2 cellular contexts compared by ENCODE assay signal in the genomic region with DNA sequence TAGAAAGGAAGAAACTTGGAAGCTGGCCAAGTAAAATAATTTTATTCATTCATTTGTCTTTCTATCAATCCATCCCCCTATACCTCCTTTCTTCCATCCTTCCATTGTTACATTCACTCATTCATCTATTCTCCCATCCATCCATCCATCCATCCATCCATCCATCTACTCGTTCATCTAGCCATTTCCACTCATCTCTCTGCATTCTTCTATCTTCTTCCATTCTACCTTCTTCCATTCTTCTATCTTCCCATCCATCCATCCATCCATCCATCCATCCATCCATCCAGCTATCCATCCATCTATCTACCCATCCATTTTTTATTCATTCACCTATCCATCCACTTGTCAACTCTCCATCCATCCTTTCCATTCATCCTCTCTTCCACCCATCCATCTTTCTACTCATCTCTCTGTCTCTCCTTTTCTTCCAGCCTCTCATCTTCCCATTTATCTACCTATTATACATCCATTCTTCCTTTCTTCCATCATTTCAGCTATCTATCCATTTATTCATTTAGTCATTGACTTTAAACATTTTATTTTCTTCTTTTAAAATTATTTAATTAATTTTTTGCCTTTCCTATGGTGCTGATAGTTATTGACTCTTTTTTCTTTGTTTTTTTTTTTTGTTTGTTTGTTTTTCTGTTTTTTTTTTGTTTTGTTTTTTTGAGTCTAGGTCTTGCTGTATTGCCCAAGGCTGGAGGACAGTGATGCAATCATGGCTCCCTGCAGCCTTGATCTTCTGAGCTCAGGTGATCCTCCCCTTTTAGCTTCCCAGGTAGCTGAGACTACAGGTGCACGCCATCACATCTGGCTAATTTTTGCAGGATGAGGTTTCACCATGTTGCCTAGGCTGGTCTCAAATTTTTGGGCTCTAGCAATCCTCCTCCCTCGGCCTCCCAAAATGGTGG.
A peak's percentile ranks its signal among the peaks of the same experiment; 100 is the strongest.
TF ChIP-seq lines count a peak whose summit lies in the region.

No MANE protein-coding gene starts in this region.

TF ChIP-seq in GM12878, 131 proteins besides CTCF, POLR2A, EP300 and RAD21:
- TF ChIP-seq, protein P1, sequence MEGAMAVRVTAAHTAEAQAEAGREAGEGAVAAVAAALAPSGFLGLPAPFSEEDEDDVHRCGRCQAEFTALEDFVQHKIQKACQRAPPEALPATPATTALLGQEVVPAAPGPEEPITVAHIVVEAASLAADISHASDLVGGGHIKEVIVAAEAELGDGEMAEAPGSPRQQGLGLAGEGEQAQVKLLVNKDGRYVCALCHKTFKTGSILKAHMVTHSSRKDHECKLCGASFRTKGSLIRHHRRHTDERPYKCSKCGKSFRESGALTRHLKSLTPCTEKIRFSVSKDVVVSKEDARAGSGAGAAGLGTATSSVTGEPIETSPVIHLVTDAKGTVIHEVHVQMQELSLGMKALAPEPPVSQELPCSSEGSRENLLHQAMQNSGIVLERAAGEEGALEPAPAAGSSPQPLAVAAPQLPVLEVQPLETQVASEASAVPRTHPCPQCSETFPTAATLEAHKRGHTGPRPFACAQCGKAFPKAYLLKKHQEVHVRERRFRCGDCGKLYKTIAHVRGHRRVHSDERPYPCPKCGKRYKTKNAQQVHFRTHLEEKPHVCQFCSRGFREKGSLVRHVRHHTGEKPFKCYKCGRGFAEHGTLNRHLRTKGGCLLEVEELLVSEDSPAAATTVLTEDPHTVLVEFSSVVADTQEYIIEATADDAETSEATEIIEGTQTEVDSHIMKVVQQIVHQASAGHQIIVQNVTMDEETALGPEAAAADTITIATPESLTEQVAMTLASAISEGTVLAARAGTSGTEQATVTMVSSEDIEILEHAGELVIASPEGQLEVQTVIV (IDR thresholded peaks at IDR 0.05; ENCODE audit: borderline replicate concordance, partially characterized antibody), result peak; percentile 32
- TF ChIP-seq, protein P2, sequence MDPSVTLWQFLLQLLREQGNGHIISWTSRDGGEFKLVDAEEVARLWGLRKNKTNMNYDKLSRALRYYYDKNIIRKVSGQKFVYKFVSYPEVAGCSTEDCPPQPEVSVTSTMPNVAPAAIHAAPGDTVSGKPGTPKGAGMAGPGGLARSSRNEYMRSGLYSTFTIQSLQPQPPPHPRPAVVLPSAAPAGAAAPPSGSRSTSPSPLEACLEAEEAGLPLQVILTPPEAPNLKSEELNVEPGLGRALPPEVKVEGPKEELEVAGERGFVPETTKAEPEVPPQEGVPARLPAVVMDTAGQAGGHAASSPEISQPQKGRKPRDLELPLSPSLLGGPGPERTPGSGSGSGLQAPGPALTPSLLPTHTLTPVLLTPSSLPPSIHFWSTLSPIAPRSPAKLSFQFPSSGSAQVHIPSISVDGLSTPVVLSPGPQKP (IDR thresholded peaks at IDR 0.05; ENCODE audit: low read depth, low read length), result no peak

TF ChIP-seq in endothelial cell of umbilical vein, 7 proteins besides CTCF, POLR2A, EP300 and RAD21:
- TF ChIP-seq, protein P3, sequence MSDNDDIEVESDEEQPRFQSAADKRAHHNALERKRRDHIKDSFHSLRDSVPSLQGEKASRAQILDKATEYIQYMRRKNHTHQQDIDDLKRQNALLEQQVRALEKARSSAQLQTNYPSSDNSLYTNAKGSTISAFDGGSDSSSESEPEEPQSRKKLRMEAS (IDR thresholded peaks at IDR 0.05; ENCODE audit: insufficient read depth, insufficient read length), result no peak
- no peak for TF ChIP-seq JUN (IDR thresholded peaks at IDR 0.05; ENCODE audit: borderline replicate concordance, insufficient read depth, insufficient read length, low read depth)
- no peak for TF ChIP-seq MYC (IDR thresholded peaks at IDR 0.05; ENCODE audit: low read depth, low read length)
- TF ChIP-seq POLR2AphosphoS5 (IDR thresholded peaks at IDR 0.05; ENCODE audit: insufficient read depth, low read depth, low read length), result no peak
- no peak for TF ChIP-seq FOS (IDR thresholded peaks at IDR 0.05; ENCODE audit: borderline replicate concordance, insufficient read depth, low read length)
- no peak for TF ChIP-seq EZH2 (IDR thresholded peaks at IDR 0.05; ENCODE audit: borderline replicate concordance, low read depth, low read length, severe bottlenecking)
- TF ChIP-seq GATA2 (IDR thresholded peaks at IDR 0.05; ENCODE audit: insufficient read depth, insufficient read length, low read depth, low read length), result no peak
